21 cellular contexts compared by ENCODE assay signal in genomic region chr12:131473721-131474709, GRCh38.
DNase-seq lines count a peak whose midpoint lies in the region; ATAC-seq, FAIRE-seq and TF ChIP-seq lines count a peak whose summit lies in the region.
"Had no signal": no experiment of that assay in that cellular context is flagged by ENCODE, and none has a peak within 500 bp of the region (broad histone marks: within the 10 kb centered on the region; RNA-seq: fewer than 3 reads in every experiment).

No MANE protein-coding gene starts in this region.

- TF ChIP-seq EP300 in HepG2 (IDR thresholded peaks at IDR 0.05; ENCODE audit: low read depth in 2 of 2, low read length in 2 of 2) (no peak), HepG2 (CRISPR knock-in tag; IDR thresholded peaks at IDR 0.05; ENCODE audit: borderline replicate concordance) (no peak)

- CTCF ChIA-PET in HepG2 (lab: Yijun Ruan, JAX; ENCODE audit: low intra/inter-chr PET ratio, low total read pairs), result no interaction called here

- in situ Hi-C loops in HepG2 (cut with HindIII; ENCODE audit: extremely low pct_ligation_motif_present, low pct_unique_long_range_greater_than_20kb) (loop anchor here (25.0 kb wide), 1 partner anchor 562 kb away; no protein-coding TSS in a partner anchor), GM13976 (cut with MboI; ENCODE audit: low sequenced_read_pairs, unreplicated experiment) (no loop called here)

- TF ChIP-seq RAD21 in HepG2 (CRISPR knock-in tag; IDR thresholded peaks at IDR 0.05), result no peak

- H2AFZ ChIP-seq in HepG2 (ENCODE audit: low read length), result no peak overlapping the region

- H3K4me1 Mint-ChIP-seq in glutamatergic neuron (ENCODE audit: low read depth, unreplicated experiment), result peaks cover 2% of the 10 kb centered on the region

- H3K9me3 ChIP-seq in HepG2 (ENCODE audit: low read length) (peaks cover 5% of the 10 kb centered on the region; the same call in 1 of the 2 replicates), right lobe of liver (no peaks in the 10 kb centered on the region), subcutaneous abdominal adipose tissue (ENCODE audit: control insufficient read depth in 5 of 5, low read length in 5 of 5) (no peaks in the 10 kb centered on the region)
- H3K9me3 ChIP-seq: vagina had no signal

- no peaks in the 10 kb centered on the region for H4K20me1 ChIP-seq in HepG2 (ENCODE audit: insufficient read depth, low read length)

- TF ChIP-seq POLR2A in HepG2 (IDR thresholded peaks at IDR 0.05; ENCODE audit: insufficient read depth in 1 of 2, low read depth in 2 of 2, low read length in 2 of 2) (no peak), right lobe of liver (IDR thresholded peaks at IDR 0.05) (no peak)

- peaks cover 5% of the 10 kb centered on the region for H3K9me3 Mint-ChIP-seq in glutamatergic neuron (ENCODE audit: unreplicated experiment)
- H3K9me3 Mint-ChIP-seq: activated CD4-positive, alpha-beta memory T cell treated with anti-CD3 and anti-CD28 coated beads, Interleukin-2, amount 10 ng/mL, durations not matched to agents 7 days and 5 days had no signal

- H3K27ac Mint-ChIP-seq in glutamatergic neuron (ENCODE audit: unreplicated experiment), result peak overlapping the region; percentile 59
- H3K27ac Mint-ChIP-seq: activated CD4-positive, alpha-beta memory T cell treated with anti-CD3 and anti-CD28 coated beads, Interleukin-2, amount 10 ng/mL, durations not matched to agents 7 days and 5 days; naive thymus-derived CD8-positive, alpha-beta T cell; progenitor cell of endocrine pancreas had no signal

- H3K9ac ChIP-seq in HepG2 (ENCODE audit: insufficient read depth, low read depth, low read length) (no peak overlapping the region), subcutaneous abdominal adipose tissue (ENCODE audit: low read length in 5 of 5) (no peak overlapping the region)

- H3K4me3 Mint-ChIP-seq in glutamatergic neuron (ENCODE audit: unreplicated experiment), result no peak overlapping the region
- H3K4me3 Mint-ChIP-seq: activated CD4-positive, alpha-beta memory T cell treated with anti-CD3 and anti-CD28 coated beads, Interleukin-2, amount 10 ng/mL, durations not matched to agents 7 days and 5 days had no signal

- no peak overlapping the region for H3K27ac ChIP-seq in HepG2 (ENCODE audit: extremely low read length, insufficient read depth, low read length)
- H3K27ac ChIP-seq in right lobe of liver, result no peak overlapping the region
- no peak overlapping the region for H3K27ac ChIP-seq in subcutaneous abdominal adipose tissue (ENCODE audit: low read depth, low read length)
- H3K27ac ChIP-seq: cardiac muscle cell, skin epidermis, vagina had no signal

- peaks cover 2 to 17% of the 10 kb centered on the region in 2 experiments; a peak in 3 of 5 replicates for H3K27me3 ChIP-seq in HepG2 (ENCODE audit: control insufficient read depth in 1 of 2, insufficient read depth in 2 of 2, low read length in 2 of 2)
- no peaks in the 10 kb centered on the region for H3K27me3 ChIP-seq in right lobe of liver
- H3K27me3 ChIP-seq in subcutaneous abdominal adipose tissue (ENCODE audit: control insufficient read depth in 5 of 5, insufficient read depth in 4 of 5, low read length in 5 of 5), result peaks cover 0 to 5% (median 3%) of the 10 kb centered on the region in 5 donors
- H3K27me3 ChIP-seq: cardiac muscle cell, vagina had no signal

- peaks cover 2% of the 10 kb centered on the region for H3K27me3 Mint-ChIP-seq in glutamatergic neuron (ENCODE audit: unreplicated experiment)
- H3K27me3 Mint-ChIP-seq: activated CD4-positive, alpha-beta memory T cell treated with anti-CD3 and anti-CD28 coated beads, Interleukin-2, amount 10 ng/mL, durations not matched to agents 7 days and 5 days had no signal

- 61% methylated on average over 7 of the region's 31 CpGs for WGBS in HepG2 (ENCODE audit: low lambda C conversion rate)
- 50% methylated on average over 8 of the region's 31 CpGs for WGBS in right lobe of liver (ENCODE audit: insufficient coverage, low coverage, low lambda C conversion rate, missing lambda C conversion rate)

- POLR2A ChIA-PET in HepG2 (lab: Yijun Ruan, JAX), result no interaction called here

- H3K36me3 ChIP-seq in HepG2 (replicated peaks in 1 of 2; ENCODE audit: control insufficient read depth in 1 of 2, insufficient read depth in 2 of 2, low read length in 2 of 2) (no peaks in the 10 kb centered on the region), right lobe of liver (no peaks in the 10 kb centered on the region), subcutaneous abdominal adipose tissue (ENCODE audit: control insufficient read depth in 5 of 5, insufficient read depth in 5 of 5, low read length in 5 of 5) (no peaks in the 10 kb centered on the region)
- H3K36me3 ChIP-seq: cardiac muscle cell, vagina had no signal

- BruUV-seq in HepG2 (replicated peaks; lab: Mats Ljungman, UMichigan), result no TSS peak

- intact Hi-C loops in HepG2 (cut with micrococcal nuclease; ENCODE audit: unreplicated experiment), result no loop called here
- intact Hi-C loops in right lobe of liver (cut with DNase I), result no loop called here

- no peak overlapping the region for H3K4me2 ChIP-seq in HepG2 (ENCODE audit: low read depth, low read length)

- H3K79me2 ChIP-seq in HepG2 (ENCODE audit: insufficient read depth, low read length), result no peaks in the 10 kb centered on the region

- TF ChIP-seq CTCF in HepG2 (CRISPR knock-in tag; IDR thresholded peaks at IDR 0.05) (0 out of 2 replicates have a peak, but pooled peaks have one; percentile 11), right lobe of liver (IDR thresholded peaks at IDR 0.05) (no peak), glutamatergic neuron (IDR thresholded peaks at IDR 0.05; ENCODE audit: partially characterized antibody, unreplicated experiment) (no peak), GM13976 (IDR thresholded peaks at IDR 0.05; ENCODE audit: borderline replicate concordance, control extremely low read depth, extremely low read depth, insufficient read depth, missing control alignments) (no peak)

- no peak for FAIRE-seq in HepG2 (lab: Jason Lieb, UNC)

- ATAC-seq in HepG2 (peak; percentile 60), right lobe of liver (no peak), HG03378 (IDR thresholded peaks at IDR 0.05; ENCODE audit: unreplicated experiment) (no peak)
- ATAC-seq: naive thymus-derived CD8-positive, alpha-beta T cell had no signal

- no peaks in the 10 kb centered on the region for H3K36me3 Mint-ChIP-seq in glutamatergic neuron (ENCODE audit: unreplicated experiment)
- H3K36me3 Mint-ChIP-seq: naive thymus-derived CD8-positive, alpha-beta T cell had no signal

- DNase-seq in HepG2 (ENCODE audit: low spot score) (no peak), right lobe of liver (no peak), SHP77 (lab: John Stamatoyannopoulos, UW) (peak; percentile 55 to 71), glutamatergic neuron (peak; percentile 47), NCI-H1048 (lab: John Stamatoyannopoulos, UW) (no peak), GM13976 (ENCODE audit: low spot score) (no peak)
- DNase-seq: activated CD4-positive, alpha-beta memory T cell treated with anti-CD3 and anti-CD28 coated beads, Interleukin-2, amount 10 ng/mL, durations not matched to agents 7 days and 5 days; activated T-cell treated with anti-CD3 and anti-CD28 coated beads, Interleukin-2, amount 50 U/mL, for 48 hours; COR-L47; mesenchymal stem cell; NCI-H1436 treated with DMSO at 0.1 percent for 48 hours; NCI-H2227 treated with DMSO at 0.1 percent for 48 hours; stimulated activated CD4-positive, alpha-beta T cell treated with anti-CD3 and anti-CD28 coated beads, Interleukin-4, amount 100 ng/mL, for 24 hours; substantia nigra had no signal

- no peaks in the 10 kb centered on the region for H3K4me1 ChIP-seq in HepG2 (ENCODE audit: insufficient read depth, low read length)
- H3K4me1 ChIP-seq in right lobe of liver, result no peaks in the 10 kb centered on the region
- peaks cover 0 to 14% (median 12%) of the 10 kb centered on the region in 5 donors for H3K4me1 ChIP-seq in subcutaneous abdominal adipose tissue (ENCODE audit: control insufficient read depth in 5 of 5, insufficient read depth in 5 of 5, low read length in 5 of 5)
- H3K4me1 ChIP-seq: vagina had no signal

- H3K4me3 ChIP-seq in HepG2 (replicated peaks in 1 of 3; ENCODE audit: insufficient read depth in 1 of 3, low read depth in 2 of 3, low read length in 3 of 3) (no peak overlapping the region), right lobe of liver (no peak overlapping the region), subcutaneous abdominal adipose tissue (ENCODE audit: low read depth in 1 of 5, low read length in 5 of 5) (peak overlapping the region in 3 of 5 donors; percentile 8 to 44 (median 26))
- H3K4me3 ChIP-seq: cardiac muscle cell, skin epidermis, vagina had no signal

TF ChIP-seq in HepG2, 621 proteins besides CTCF, POLR2A, EP300 and RAD21:
- no peak for TF ChIP-seq ISL2 (CRISPR knock-in tag; IDR thresholded peaks at IDR 0.05)
- TF ChIP-seq ZNF629 (CRISPR knock-in tag; conservative IDR thresholded peaks at IDR 0.05), result peak; percentile 34; the same call in 1 of the 2 replicates
- TF ChIP-seq HNRNPH1 (optimal IDR thresholded peaks at IDR 0.05; ENCODE audit: low read depth, low read length), result no peak
- TF ChIP-seq ZBTB7B (CRISPR knock-in tag; IDR thresholded peaks at IDR 0.05), result no peak
TF ChIP-seq in HepG2: peak in this region for 1.

Comparison
In these comparisons a context has a peak if more than half of its experiments do, and no peak if none do; other contexts are left out.
1. DNase-seq: peak in SHP77 (2 of 2) and glutamatergic neuron (single experiment); none in HepG2 (single experiment), right lobe of liver (0 of 3), NCI-H1048 (single experiment) and GM13976 (single experiment).
2. H3K4me3 ChIP-seq: peak in subcutaneous abdominal adipose tissue (3 of 5); none in HepG2 (0 of 3) and right lobe of liver (0 of 3).